Comparison of ENCODE assay signal across 18 cellular contexts in the genomic region with DNA sequence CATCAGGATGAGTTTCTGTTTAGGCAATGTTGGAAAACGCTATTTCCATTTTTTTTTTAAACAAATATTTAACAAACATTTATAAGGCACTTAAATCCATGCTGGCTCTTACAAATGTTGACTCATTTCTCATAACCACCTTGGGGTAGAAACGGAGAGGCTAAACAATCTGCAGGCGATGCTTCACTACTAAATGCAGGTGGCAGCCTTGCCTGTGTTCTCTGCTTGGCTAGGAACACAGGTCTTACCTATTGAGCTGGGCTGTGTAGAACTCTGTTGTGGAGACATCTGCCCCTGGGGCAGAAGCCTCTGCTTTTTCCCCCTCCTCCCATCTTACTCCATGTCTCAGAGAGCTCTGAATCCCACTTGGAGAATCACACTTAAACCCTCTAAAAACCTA. TPM values are rescaled to one million over a fixed set of nuclear protein-coding genes. Genes with fewer than 3 reads are reported as not detected.
DNase-seq lines count a peak whose midpoint lies in the region; ATAC-seq and TF ChIP-seq lines count a peak whose summit lies in the region.
"Had no signal": no experiment of that assay in that cellular context is flagged by ENCODE, and none has a peak within 500 bp of the region (broad histone marks: within the 10 kb centered on the region; RNA-seq: fewer than 3 reads in every experiment).

No MANE protein-coding gene starts in this region.

- H3K27me3 ChIP-seq in H7 (ENCODE audit: control insufficient read depth, insufficient read depth, low read length) (peaks cover 16% of the 10 kb centered on the region), lower lobe of right lung (ENCODE audit: low read depth) (no peaks in the 10 kb centered on the region)

- TF ChIP-seq CTCF in choroid plexus epithelial cell (conservative IDR thresholded peaks at IDR 0.05; ENCODE audit: low read depth, low read length) (peak; percentile 19), lower lobe of right lung (IDR thresholded peaks at IDR 0.05) (no peak)

- peaks cover 22% of the 10 kb centered on the region for H3K4me1 ChIP-seq in lower lobe of right lung
- H3K4me1 ChIP-seq: parathyroid adenoma had no signal

- no peak overlapping the region for H3K27ac ChIP-seq in lower lobe of right lung
- H3K27ac ChIP-seq: C4-2B, left ventricle myocardium inferior, parathyroid adenoma had no signal

- DNase-seq in H7, result peak; percentile 29
- DNase-seq in NCI-H510A treated with DMSO at 0.1 percent for 48 hours (lab: John Stamatoyannopoulos, UW), result peak; percentile 55
- DNase-seq in choroid plexus epithelial cell (ENCODE audit: low read depth), result peak; percentile 55
- peak; percentile 46 for DNase-seq in lower lobe of right lung
- DNase-seq in GM19240 (ENCODE audit: insufficient read length, low spot score), result no peak
- no peak for DNase-seq in T1000 (lab: John Stamatoyannopoulos, UW)
- DNase-seq in occipital lobe (lab: John Stamatoyannopoulos, UW), result no peak
- DNase-seq: activated CD4-positive, alpha-beta T cell treated with anti-CD3 and anti-CD28 coated beads, Interleukin-2, amount 50 U/mL, for 1 hour; activated naive CD4-positive, alpha-beta T cell; foreskin fibroblast; KBM-7; left ventricle myocardium inferior; NCI-H446; stimulated activated naive CD4-positive, alpha-beta T cell had no signal

- no peak overlapping the region for H3K4me3 ChIP-seq in H7 (ENCODE audit: insufficient read depth, low read depth, low read length)
- no peak overlapping the region for H3K4me3 ChIP-seq in choroid plexus epithelial cell (ENCODE audit: low read depth, low read length)
- H3K4me3 ChIP-seq in lower lobe of right lung, result no peak overlapping the region

- H3K36me3 ChIP-seq in H7 (replicated peaks; ENCODE audit: control insufficient read depth, insufficient read depth, low read length), result no peaks in the 10 kb centered on the region
- H3K36me3 ChIP-seq in lower lobe of right lung, result no peaks in the 10 kb centered on the region
- H3K36me3 ChIP-seq: left ventricle myocardium inferior had no signal

- H3K9me3 ChIP-seq in lower lobe of right lung, result no peaks in the 10 kb centered on the region
- H3K9me3 ChIP-seq: left ventricle myocardium inferior had no signal

- peak; percentile 25 to 63 for ATAC-seq in lower lobe of right lung
- ATAC-seq in GM19395 (IDR thresholded peaks at IDR 0.05; ENCODE audit: unreplicated experiment), result no peak

- intact Hi-C loops in lower lobe of right lung (cut with DNase I), result no loop called here

RNA-seq across cellular contexts. Expression of a gene that starts 1.4 kb away (rescaled TPM):
- not detected in 2 replicates for total RNA-seq in H7 (2014; rRNA removed; shearing (Covaris generic))
- 7.0 TPM for total RNA-seq in lower lobe of right lung
- 2.0 TPM for total RNA-seq in occipital lobe

RNA-seq across cellular contexts. Expression of a gene that starts 14.7 kb away (rescaled TPM):
- total RNA-seq in H7 (2014; rRNA removed; shearing (Covaris generic)), result not detected in 2 replicates
- total RNA-seq in lower lobe of right lung (not detected), occipital lobe (2.5 TPM)
- total RNA-seq: cerebellum, left ventricle myocardium inferior had no signal

RNA-seq across cellular contexts. Expression of a gene that starts 31.3 kb away (rescaled TPM):
- total RNA-seq in H7 (2014; rRNA removed; shearing (Covaris generic)), result 0.17 and 1.2 TPM in 2 replicates
- total RNA-seq in lower lobe of right lung (0.50 TPM), occipital lobe (0.62 TPM)
- total RNA-seq: left ventricle myocardium inferior had no signal

Comparison
In these comparisons a context has a peak if more than half of its experiments do, and no peak if none do; other contexts are left out.
1. DNase-seq: peak in H7 (single experiment), NCI-H510A treated with DMSO at 0.1 percent for 48 hours (single experiment), choroid plexus epithelial cell (single experiment) and lower lobe of right lung (single experiment); none in GM19240 (single experiment), T1000 (single experiment) and occipital lobe (single experiment).